In the genomic region with DNA sequence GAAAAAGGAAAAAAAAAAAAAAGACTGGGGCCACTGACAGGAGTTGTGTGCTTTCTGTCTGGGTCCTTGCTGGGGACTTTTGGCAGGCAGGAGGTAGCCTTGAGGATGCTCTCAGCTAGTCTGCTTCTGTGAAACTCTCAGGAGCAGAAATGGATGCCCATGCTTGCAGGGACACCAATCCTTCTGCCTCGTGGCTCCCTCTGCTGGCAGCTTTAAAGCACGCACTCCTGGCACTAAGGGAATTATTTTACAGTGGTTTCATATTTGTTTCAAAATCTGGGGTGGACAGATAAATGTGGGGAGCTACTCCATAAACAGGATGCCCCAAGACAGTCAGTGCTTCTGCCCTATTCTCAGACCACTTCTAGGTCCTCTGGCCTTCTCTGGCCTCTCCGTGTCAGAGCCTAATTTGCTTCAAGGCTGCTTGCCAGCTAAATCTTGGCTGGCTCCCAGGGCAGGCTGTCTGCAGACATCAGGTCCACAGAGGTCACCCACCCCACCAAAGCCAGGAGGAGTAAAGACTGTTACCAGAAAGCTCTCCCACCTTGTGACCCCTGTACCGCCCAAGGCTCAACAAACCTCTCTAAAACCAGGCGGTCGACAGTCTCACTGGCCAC, we compare ENCODE assay signal across 8 cellular contexts. TPM values are rescaled to one million over a fixed set of nuclear protein-coding genes. Genes with fewer than 3 reads are reported as not detected.
A peak's percentile ranks its signal among the peaks of the same experiment; 100 is the strongest.
DNase-seq lines count a peak whose midpoint lies in the region; ATAC-seq and TF ChIP-seq lines count a peak whose summit lies in the region.

No MANE protein-coding gene starts in this region.

- CTCF ChIA-PET in GM10248 (lab: Yijun Ruan, JAX), result interaction anchor here (0.6 to 29.3 kb wide), 45 partner anchors 9 to 300 kb away, joined by 3 to 558 read pairs (median 5); partner anchors contain the start of genes AMIGO3, CDHR4, INKA1 and IP6K1

- H3K4me3 Mint-ChIP-seq in T-helper 2 cell treated with Interferon-gamma antibody and Interleukin-4, amounts not matched to agents 5 μg/mL and 100 μg/mL, for 36 hours, result no peak overlapping the region

- no peaks in the 10 kb centered on the region for H3K27me3 ChIP-seq in right atrium auricular region

- intact Hi-C loops in sciatic nerve (cut with DNase I), result loop anchor here (1.0 kb wide), 1 partner anchor 37 kb away; no protein-coding TSS in a partner anchor

- no peaks in the 10 kb centered on the region for H3K27me3 Mint-ChIP-seq in T-helper 2 cell treated with Interferon-gamma antibody and Interleukin-4, amounts not matched to agents 5 μg/mL and 100 μg/mL, for 36 hours (ENCODE audit: low read depth)

- no peak overlapping the region for H3K27ac ChIP-seq in right atrium auricular region

- peaks cover 2% of the 10 kb centered on the region for H3K4me1 Mint-ChIP-seq in T-helper 2 cell treated with Interferon-gamma antibody and Interleukin-4, amounts not matched to agents 5 μg/mL and 100 μg/mL, for 36 hours (ENCODE audit: low read depth)

- H3K9me3 Mint-ChIP-seq in T-helper 2 cell treated with Interferon-gamma antibody and Interleukin-4, amounts not matched to agents 5 μg/mL and 100 μg/mL, for 36 hours, result no peaks in the 10 kb centered on the region

- H3K36me3 ChIP-seq in right atrium auricular region, result no peaks in the 10 kb centered on the region

- H3K4me3 ChIP-seq in right atrium auricular region, result no peak overlapping the region

- peaks cover 0 to 19% of the 10 kb centered on the region in 2 donors for H3K4me1 ChIP-seq in right atrium auricular region

- H3K9me3 ChIP-seq in right atrium auricular region, result no peaks in the 10 kb centered on the region

- ATAC-seq in sciatic nerve (peak; percentile 91), GM18873 (IDR thresholded peaks at IDR 0.05; ENCODE audit: low FRiP score, unreplicated experiment) (no peak), GM18868 (IDR thresholded peaks at IDR 0.05; ENCODE audit: unreplicated experiment) (no peak)

- TF ChIP-seq CTCF in GM10248 (IDR thresholded peaks at IDR 0.05; ENCODE audit: control extremely low read depth, extremely low read depth, low read depth, missing control alignments) (peak; percentile 92), right atrium auricular region (IDR thresholded peaks at IDR 0.05) (peak; percentile 66 to 90)

- POLR2A ChIA-PET in GM10248 (lab: Yijun Ruan, JAX), result interaction anchor here (1.1 kb wide), 1 partner anchor 36 kb away, joined by 3 read pairs; the partner anchor contains the start of gene INKA1

- DNase-seq in GM10248 (ENCODE audit: extremely low spot score) (peak; percentile 82), NCI-H1105 treated with DMSO at 0.1 percent for 48 hours (lab: John Stamatoyannopoulos, UW) (peak; percentile 16), anterior cingulate cortex (lab: John Stamatoyannopoulos, UW) (peak in 56 of 58 donors; percentile 10 to 86 (median 57)), right atrium auricular region (ENCODE audit: low spot score) (peak; percentile 82), sciatic nerve (ENCODE audit: low spot score) (peak; percentile 92)
- DNase-seq in T-helper 2 cell treated with Interferon-gamma antibody and Interleukin-4, amounts not matched to agents 5 μg/mL and 100 μg/mL, for 36 hours (ENCODE audit: low spot score), result peak; percentile 66

- H3K36me3 Mint-ChIP-seq in T-helper 2 cell treated with Interferon-gamma antibody and Interleukin-4, amounts not matched to agents 5 μg/mL and 100 μg/mL, for 36 hours (ENCODE audit: low read depth), result peaks cover 8% of the 10 kb centered on the region

- no peak overlapping the region for H3K27ac Mint-ChIP-seq in T-helper 2 cell treated with Interferon-gamma antibody and Interleukin-4, amounts not matched to agents 5 μg/mL and 100 μg/mL, for 36 hours

RNA-seq across cellular contexts. Expression of gene TRAIP, which starts 17.1 kb away (rescaled TPM):
- total RNA-seq in right atrium auricular region, result 1 to 10 TPM in 1 of 2 donors, under 1 TPM in 1; 0.98 to 2.0 TPM
- total RNA-seq in sciatic nerve, result 4.2 TPM

RNA-seq across cellular contexts. Expression of gene UBA7, which starts 25.5 kb away (rescaled TPM):
- total RNA-seq in right atrium auricular region (10 to 100 TPM; 11.3 to 12.2 TPM), sciatic nerve (73.9 TPM)

RNA-seq across cellular contexts. Expression of gene CAMKV, which starts 30.4 kb away (rescaled TPM):
- total RNA-seq in right atrium auricular region (not detected), sciatic nerve (not detected)

RNA-seq across cellular contexts. Expression of gene INKA1, which starts 36.2 kb away (rescaled TPM):
- 1 to 10 TPM; 1.8 to 4.2 TPM for total RNA-seq in right atrium auricular region
- 7.3 TPM for total RNA-seq in sciatic nerve

RNA-seq across cellular contexts. Expression of gene CDHR4, which starts 39.6 kb away (rescaled TPM):
- total RNA-seq in right atrium auricular region, result under 1 TPM in 1 of 2 donors, not detected in 1; 0.20 TPM
- total RNA-seq in sciatic nerve, result 1.6 TPM

Comparison
In these comparisons a context has a peak if more than half of its experiments do, and no peak if none do; other contexts are left out.
1. DNase-seq: peak in every context shown above with its lines; median percentile 92 in sciatic nerve; 82 in GM10248; 82 in right atrium auricular region; 66 in T-helper 2 cell treated with Interferon-gamma antibody and Interleukin-4, amounts not matched to agents 5 μg/mL and 100 μg/mL, for 36 hours; 57 in anterior cingulate cortex; 16 in NCI-H1105 treated with DMSO at 0.1 percent for 48 hours.